10 cellular contexts compared by ENCODE assay signal in genomic region chr19:1263198-1263597, GRCh38. TPM values are rescaled to one million over a fixed set of nuclear protein-coding genes. Genes with fewer than 3 reads are reported as not detected.
A peak's percentile ranks its signal among the peaks of the same experiment; 100 is the strongest.
DNase-seq lines count a peak whose midpoint lies in the region; ATAC-seq and TF ChIP-seq lines count a peak whose summit lies in the region.
"Had no signal": no experiment of that assay in that cellular context is flagged by ENCODE, and none has a peak within 500 bp of the region (broad histone marks: within the 10 kb centered on the region; RNA-seq: fewer than 3 reads in every experiment).

No MANE protein-coding gene starts in this region.

- H3K27ac Mint-ChIP-seq in activated naive CD8-positive, alpha-beta T cell treated with anti-CD3 and anti-CD28 coated beads, Interleukin-2, amount 50 U/mL, for 24 hours: peak overlapping the region; percentile 72
- H3K27ac Mint-ChIP-seq in type B pancreatic cell: peak overlapping the region; percentile 97

- no peaks in the 10 kb centered on the region for H3K9me3 Mint-ChIP-seq in activated naive CD8-positive, alpha-beta T cell treated with anti-CD3 and anti-CD28 coated beads, Interleukin-2, amount 50 U/mL, for 24 hours
- H3K9me3 Mint-ChIP-seq in type B pancreatic cell: no peaks in the 10 kb centered on the region

- intact Hi-C loops in heart right ventricle (cut with DNase I): no loop called here
- intact Hi-C loops in Right ventricle myocardium inferior (cut with DNase I): no loop called here
- intact Hi-C loops in left colon (cut with DNase I, micrococcal nuclease): no loop called here

- H3K36me3 ChIP-seq in heart right ventricle (peaks cover 0 to 12% (median 1%) of the 10 kb centered on the region in 9 donors), muscle layer of duodenum (ENCODE audit: control insufficient read depth in 1 of 2, insufficient read depth in 2 of 2, low read length in 2 of 2) (no peaks in the 10 kb centered on the region)

- H3K9me3 ChIP-seq in heart right ventricle (no peaks in the 10 kb centered on the region), muscle layer of duodenum (ENCODE audit: control insufficient read depth in 1 of 2, low read length in 2 of 2) (no peaks in the 10 kb centered on the region)

- H3K27me3 Mint-ChIP-seq in activated naive CD8-positive, alpha-beta T cell treated with anti-CD3 and anti-CD28 coated beads, Interleukin-2, amount 50 U/mL, for 24 hours: no peaks in the 10 kb centered on the region
- H3K27me3 Mint-ChIP-seq in type B pancreatic cell: peaks cover 3% of the 10 kb centered on the region

- H3K27me3 ChIP-seq in heart right ventricle (no peaks in the 10 kb centered on the region), muscle layer of duodenum (ENCODE audit: low read depth, low read length) (no peaks in the 10 kb centered on the region)

- H3K36me3 Mint-ChIP-seq in activated naive CD8-positive, alpha-beta T cell treated with anti-CD3 and anti-CD28 coated beads, Interleukin-2, amount 50 U/mL, for 24 hours (ENCODE audit: low read depth): peaks cover 2% of the 10 kb centered on the region
- no peaks in the 10 kb centered on the region for H3K36me3 Mint-ChIP-seq in type B pancreatic cell

- peaks cover 54 to 84% (median 77%) of the 10 kb centered on the region in 9 donors for H3K4me1 ChIP-seq in heart right ventricle
- H3K4me1 ChIP-seq in muscle layer of duodenum (ENCODE audit: control insufficient read depth in 1 of 2, insufficient read depth in 2 of 2, low read length in 2 of 2): peaks cover 20 to 61% of the 10 kb centered on the region in 2 donors

- DNase-seq in heart right ventricle: no peak
- DNase-seq in Right ventricle myocardium inferior (ENCODE audit: missing footprints): no peak
- no peak for DNase-seq in activated naive CD8-positive, alpha-beta T cell treated with anti-CD3 and anti-CD28 coated beads, Interleukin-2, amount 50 U/mL, for 24 hours
- no peak for DNase-seq in type B pancreatic cell (ENCODE audit: extremely low spot score, unreplicated experiment)
- DNase-seq in GM19238 (ENCODE audit: insufficient read length, low spot score): no peak
- no peak for DNase-seq in left colon
- DNase-seq in NCI-H146 (lab: John Stamatoyannopoulos, UW): no peak
- DNase-seq: head of caudate nucleus, OCI-M1 had no signal

- peak overlapping the region; percentile 71 for H3K4me3 Mint-ChIP-seq in activated naive CD8-positive, alpha-beta T cell treated with anti-CD3 and anti-CD28 coated beads, Interleukin-2, amount 50 U/mL, for 24 hours
- peak overlapping the region; percentile 73 for H3K4me3 Mint-ChIP-seq in type B pancreatic cell

- peaks cover 64% of the 10 kb centered on the region for H3K4me1 Mint-ChIP-seq in activated naive CD8-positive, alpha-beta T cell treated with anti-CD3 and anti-CD28 coated beads, Interleukin-2, amount 50 U/mL, for 24 hours
- peaks cover 34% of the 10 kb centered on the region for H3K4me1 Mint-ChIP-seq in type B pancreatic cell (ENCODE audit: unreplicated experiment)

- ATAC-seq in heart right ventricle (no peak), Right ventricle myocardium inferior (no peak), left colon (no peak)
- ATAC-seq in activated naive CD8-positive, alpha-beta T cell treated with anti-CD3 and anti-CD28 coated beads, Interleukin-2, amount 50 U/mL, for 24 hours: no peak

- no peak for TF ChIP-seq CTCF in heart right ventricle (IDR thresholded peaks at IDR 0.05)
- no peak for TF ChIP-seq CTCF in type B pancreatic cell (conservative IDR thresholded peaks at IDR 0.05)

- H3K4me3 ChIP-seq in heart right ventricle (no peak overlapping the region), muscle layer of duodenum (ENCODE audit: low read depth in 1 of 2, low read length in 2 of 2) (no peak overlapping the region)

- peak overlapping the region in 8 of 10 donors; percentile 10 to 100 (median 98) for H3K27ac ChIP-seq in heart right ventricle
- peak overlapping the region; percentile 92 for H3K27ac ChIP-seq in muscle layer of duodenum (ENCODE audit: low read length)

- WGBS in heart right ventricle, 2 donors: 81 to 84% methylated on average over 5 of the region's 5 CpGs

RNA-seq across cellular contexts. Expression of gene CIRBP, which starts 5.9 kb away (rescaled TPM):
- 100 to 1,000 TPM; 227 to 356 (median 280) TPM for total RNA-seq in heart right ventricle
- polyA plus RNA-seq in heart right ventricle: 100 to 1,000 TPM; 180 to 344 TPM
- total RNA-seq in Right ventricle myocardium inferior: 219 TPM
- 316 and 421 TPM in 2 replicates for total RNA-seq in type B pancreatic cell (ENCODE audit: low replicate concordance)
- total RNA-seq in left colon: 100 to 1,000 TPM; 220 to 267 TPM

RNA-seq across cellular contexts. Expression of gene FAM174C, which starts 12.1 kb away (rescaled TPM):
- total RNA-seq in heart right ventricle: 10 to 100 TPM in 7 of 10 donors, 1 to 10 TPM in 3; 8.2 to 19.0 (median 12.7) TPM
- polyA plus RNA-seq in heart right ventricle: 10 to 100 TPM; 40.2 to 70.2 TPM
- total RNA-seq in Right ventricle myocardium inferior: 13.1 TPM
- 30.6 and 36.4 TPM in 2 replicates for total RNA-seq in type B pancreatic cell (ENCODE audit: low replicate concordance)
- 10 to 100 TPM; 43.7 to 48.9 TPM for total RNA-seq in left colon

RNA-seq across cellular contexts. Expression of gene MIDN, which starts 14.8 kb away (rescaled TPM):
- total RNA-seq in heart right ventricle (100 to 1,000 TPM in 2 of 10 donors, 10 to 100 TPM in 8; 45.9 to 236 (median 68.5) TPM), Right ventricle myocardium inferior (62.8 TPM), type B pancreatic cell (ENCODE audit: low replicate concordance) (122 and 127 TPM in 2 replicates), left colon (100 to 1,000 TPM; 202 to 276 TPM)
- 10 to 100 TPM; 22.7 to 48.6 TPM for polyA plus RNA-seq in heart right ventricle

RNA-seq across cellular contexts. Expression of gene ATP5F1D, which starts 21.6 kb away (rescaled TPM):
- total RNA-seq in heart right ventricle (100 to 1,000 TPM; 491 to 770 (median 553) TPM), Right ventricle myocardium inferior (656 TPM), type B pancreatic cell (ENCODE audit: low replicate concordance) (165 and 197 TPM in 2 replicates), left colon (100 to 1,000 TPM; 341 to 530 TPM)
- 1,000 to 10,000 TPM in 1 of 2 donors, 100 to 1,000 TPM in 1; 821 to 2,879 TPM for polyA plus RNA-seq in heart right ventricle

RNA-seq across cellular contexts. Expression of gene EFNA2, which starts 22.5 kb away (rescaled TPM):
- total RNA-seq in heart right ventricle: under 1 TPM in 1 of 10 donors, not detected in 9; 0.45 TPM
- under 1 TPM in 1 of 2 donors, not detected in 1; 0.04 TPM for polyA plus RNA-seq in heart right ventricle
- not detected for total RNA-seq in Right ventricle myocardium inferior
- total RNA-seq in type B pancreatic cell (ENCODE audit: low replicate concordance): 5.1 and 17.6 TPM in 2 replicates
- 10 to 100 TPM; 83.8 to 85.4 TPM for total RNA-seq in left colon
